ENCODE assay signal across 24 cellular contexts in genomic region chrX:32948130-32948529, GRCh38.
"Had no signal": no experiment of that assay in that cellular context is flagged by ENCODE, and none has a peak within 500 bp of the region (broad histone marks: within the 10 kb centered on the region; RNA-seq: fewer than 3 reads in every experiment).

No MANE protein-coding gene starts in this region.

- ATAC-seq: left lobe of liver; naive thymus-derived CD4-positive, alpha-beta T cell; sciatic nerve; stimulated activated effector memory CD8-positive, alpha-beta T cell treated with anti-CD3 and anti-CD28 coated beads, Interleukin-12 subunit alpha, Interleukin-12 subunit beta, amount 100 ng/mL, for 72 hours had no signal

- H3K9me3 ChIP-seq: esophagus squamous epithelium, prostate gland, right atrium auricular region, stomach, thyroid gland, vagina had no signal

- H3K4me1 Mint-ChIP-seq: memory B cell; nephron; stimulated activated effector memory CD8-positive, alpha-beta T cell treated with anti-CD3 and anti-CD28 coated beads, Interleukin-12 subunit alpha, Interleukin-12 subunit beta, amount 100 ng/mL, for 72 hours had no signal

- H3K4me1 ChIP-seq: esophagus squamous epithelium, prostate gland, right atrium auricular region, stomach, thyroid gland, vagina had no signal

- H3K27me3 Mint-ChIP-seq: memory B cell; naive thymus-derived CD4-positive, alpha-beta T cell had no signal

- H3K27ac Mint-ChIP-seq: memory B cell; naive thymus-derived CD4-positive, alpha-beta T cell; stimulated activated effector memory CD8-positive, alpha-beta T cell treated with anti-CD3 and anti-CD28 coated beads, Interleukin-12 subunit alpha, Interleukin-12 subunit beta, amount 100 ng/mL, for 72 hours had no signal

- DNase-seq: dermis blood vessel endothelial cell; effector memory CD4-positive, alpha-beta T cell; erythroblast; esophagus squamous epithelium; foreskin melanocyte; glutamatergic neuron; midbrain; naive thymus-derived CD4-positive, alpha-beta T cell; stimulated activated CD4-positive, alpha-beta T cell treated with anti-CD3 and anti-CD28 coated beads, Interleukin-2, amount 100 ng/mL, for 24 hours; stimulated activated CD4-positive, alpha-beta T cell treated with anti-CD3 and anti-CD28 coated beads, Interleukin-4, amount 100 ng/mL, for 24 hours; stimulated activated naive CD4-positive, alpha-beta T cell treated with Interleukin-2 at 50 U/mL for 16 hours; stomach; thyroid gland; trophoblast cell had no signal

- H3K27me3 ChIP-seq: esophagus squamous epithelium, right atrium auricular region, stomach, thyroid gland, vagina had no signal

- H3K27ac ChIP-seq: coronary artery, esophagus squamous epithelium, prostate gland, right atrium auricular region, stomach, thyroid gland, vagina had no signal

- H3K4me3 ChIP-seq: coronary artery, esophagus squamous epithelium, lung, prostate gland, right atrium auricular region, stomach, thyroid gland, vagina had no signal

- H3K4me3 Mint-ChIP-seq: memory B cell; naive thymus-derived CD4-positive, alpha-beta T cell; nephron; stimulated activated effector memory CD8-positive, alpha-beta T cell treated with anti-CD3 and anti-CD28 coated beads, Interleukin-12 subunit alpha, Interleukin-12 subunit beta, amount 100 ng/mL, for 72 hours had no signal

- H3K36me3 ChIP-seq: esophagus squamous epithelium, prostate gland, right atrium auricular region, stomach, thyroid gland, vagina had no signal

- H3K36me3 Mint-ChIP-seq: memory B cell; naive thymus-derived CD4-positive, alpha-beta T cell; stimulated activated effector memory CD8-positive, alpha-beta T cell treated with anti-CD3 and anti-CD28 coated beads, Interleukin-12 subunit alpha, Interleukin-12 subunit beta, amount 100 ng/mL, for 72 hours had no signal

- H3K9me3 Mint-ChIP-seq: memory B cell; naive thymus-derived CD4-positive, alpha-beta T cell; nephron; stimulated activated effector memory CD8-positive, alpha-beta T cell treated with anti-CD3 and anti-CD28 coated beads, Interleukin-12 subunit alpha, Interleukin-12 subunit beta, amount 100 ng/mL, for 72 hours had no signal
